In genomic region chr5:139147743-139148079, GRCh38 we compare ENCODE assay signal across 1 cellular context.
TF ChIP-seq lines count a peak whose summit lies in the region.

No MANE protein-coding gene starts in this region.

TF ChIP-seq in HepG2, 621 proteins besides CTCF, POLR2A, EP300 and RAD21 (continued from another document):
- TF ChIP-seq ZNF142 (CRISPR knock-in tag; IDR thresholded peaks at IDR 0.05) (no peak), GMEB2 (CRISPR knock-in tag; IDR thresholded peaks at IDR 0.05; ENCODE audit: low read depth) (no peak), ZNF354B (CRISPR knock-in tag; IDR thresholded peaks at IDR 0.05) (no peak), ZNF639 (CRISPR knock-in tag; conservative IDR thresholded peaks at IDR 0.05) (no peak), ASH2L (IDR thresholded peaks at IDR 0.05; ENCODE audit: insufficient read length, low read depth, low read length) (no peak), REL (CRISPR knock-in tag; conservative IDR thresholded peaks at IDR 0.05) (no peak), ZNF704 (CRISPR knock-in tag; IDR thresholded peaks at IDR 0.05; ENCODE audit: borderline replicate concordance) (no peak)
